Comparison of ENCODE assay signal across 31 cellular contexts in the genomic region with DNA sequence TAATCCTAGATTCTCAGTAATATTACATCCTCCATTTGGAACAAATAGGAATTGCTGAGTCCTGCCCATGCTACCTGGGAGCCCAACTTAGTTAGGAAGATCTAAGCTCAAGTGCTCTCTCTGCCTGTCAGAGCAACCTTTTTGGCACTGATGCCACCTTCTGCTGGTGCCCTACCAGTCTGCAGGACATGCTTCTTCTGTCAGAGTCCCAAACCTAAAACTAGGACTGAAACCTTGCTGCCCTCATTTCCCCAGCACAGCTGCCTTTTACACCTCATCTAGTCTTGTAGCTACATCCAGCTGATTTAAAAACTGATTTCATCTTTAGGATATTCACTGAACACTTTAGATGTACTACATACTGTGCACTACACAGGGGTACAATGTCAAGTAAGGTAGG.
"Had no signal": no experiment of that assay in that cellular context is flagged by ENCODE, and none has a peak within 500 bp of the region (broad histone marks: within the 10 kb centered on the region; RNA-seq: fewer than 3 reads in every experiment).

No MANE protein-coding gene starts in this region.

- ATAC-seq: activated CD4-positive, alpha-beta T cell treated with anti-CD3 and anti-CD28 coated beads for 36 hours; activated naive CD4-positive, alpha-beta T cell treated with anti-CD3 and anti-CD28 coated beads, Interleukin-2, amount 50 U/mL, for 72 hours; activated T-cell treated with anti-CD3 and anti-CD28 coated beads, Interleukin-2, amount 50 U/mL, for 72 hours; T-helper 17 cell had no signal

- H3K9me3 ChIP-seq: ascending aorta, breast epithelium, colonic mucosa, esophagus squamous epithelium, gastroesophageal sphincter had no signal

- H3K4me3 Mint-ChIP-seq: activated CD4-positive, alpha-beta memory T cell treated with anti-CD3 and anti-CD28 coated beads, Interleukin-2, amount 10 ng/mL, durations not matched to agents 7 days and 5 days; activated CD4-positive, alpha-beta T cell treated with anti-CD3 and anti-CD28 coated beads for 36 hours; activated CD4-positive, alpha-beta T cell treated with anti-CD3 and anti-CD28 coated beads, Interleukin-2, amount 10 ng/mL, durations not matched to agents 24 days and 14 days; activated naive CD4-positive, alpha-beta T cell treated with anti-CD3 and anti-CD28 coated beads, Interleukin-2, amount 10 ng/mL, durations not matched to agents 7 days and 5 days; activated naive CD8-positive, alpha-beta T cell treated with anti-CD3 and anti-CD28 coated beads, Interleukin-2, amount 10 ng/mL, durations not matched to agents 7 days and 5 days; activated T-cell treated with anti-CD3 and anti-CD28 coated beads, Interleukin-2, amount 50 U/mL, for 24 hours; activated T-cell treated with anti-CD3 and anti-CD28 coated beads, Interleukin-2, amount 50 U/mL, for 72 hours; brain; T-helper 17 cell; T-helper 2 cell treated with Interferon-gamma antibody and Interleukin-4, amounts not matched to agents 5 μg/mL and 100 μg/mL, for 36 hours had no signal

- H3K9me3 Mint-ChIP-seq: activated CD4-positive, alpha-beta memory T cell treated with anti-CD3 and anti-CD28 coated beads, Interleukin-2, amount 10 ng/mL, durations not matched to agents 7 days and 5 days; activated CD4-positive, alpha-beta T cell treated with anti-CD3 and anti-CD28 coated beads, Interleukin-2, amount 10 ng/mL, durations not matched to agents 24 days and 14 days; activated naive CD4-positive, alpha-beta T cell treated with anti-CD3 and anti-CD28 coated beads, Interleukin-2, amount 10 ng/mL, durations not matched to agents 7 days and 5 days; activated naive CD8-positive, alpha-beta T cell treated with anti-CD3 and anti-CD28 coated beads, Interleukin-2, amount 10 ng/mL, durations not matched to agents 7 days and 5 days; activated T-cell treated with anti-CD3 and anti-CD28 coated beads, Interleukin-2, amount 50 U/mL, for 24 hours; activated T-cell treated with anti-CD3 and anti-CD28 coated beads, Interleukin-2, amount 50 U/mL, for 72 hours; brain; T-helper 2 cell treated with Interferon-gamma antibody and Interleukin-4, amounts not matched to agents 5 μg/mL and 100 μg/mL, for 36 hours had no signal

- H3K27ac Mint-ChIP-seq: activated CD4-positive, alpha-beta memory T cell treated with anti-CD3 and anti-CD28 coated beads, Interleukin-2, amount 10 ng/mL, durations not matched to agents 7 days and 5 days; activated CD4-positive, alpha-beta T cell treated with anti-CD3 and anti-CD28 coated beads for 36 hours; activated CD4-positive, alpha-beta T cell treated with anti-CD3 and anti-CD28 coated beads, Interleukin-2, amount 10 ng/mL, durations not matched to agents 24 days and 14 days; activated naive CD4-positive, alpha-beta T cell treated with anti-CD3 and anti-CD28 coated beads, Interleukin-2, amount 10 ng/mL, durations not matched to agents 7 days and 5 days; activated naive CD4-positive, alpha-beta T cell treated with anti-CD3 and anti-CD28 coated beads, Interleukin-2, amount 50 U/mL, for 72 hours; activated naive CD8-positive, alpha-beta T cell treated with anti-CD3 and anti-CD28 coated beads, Interleukin-2, amount 10 ng/mL, durations not matched to agents 7 days and 5 days; activated T-cell treated with anti-CD3 and anti-CD28 coated beads, Interleukin-2, amount 50 U/mL, for 24 hours; activated T-cell treated with anti-CD3 and anti-CD28 coated beads, Interleukin-2, amount 50 U/mL, for 72 hours; brain; T-helper 17 cell; T-helper 2 cell treated with Interferon-gamma antibody and Interleukin-4, amounts not matched to agents 5 μg/mL and 100 μg/mL, for 36 hours had no signal

- H3K4me1 Mint-ChIP-seq: activated CD4-positive, alpha-beta memory T cell treated with anti-CD3 and anti-CD28 coated beads, Interleukin-2, amount 10 ng/mL, durations not matched to agents 7 days and 5 days; activated CD4-positive, alpha-beta T cell treated with anti-CD3 and anti-CD28 coated beads for 36 hours; activated CD4-positive, alpha-beta T cell treated with anti-CD3 and anti-CD28 coated beads, Interleukin-2, amount 10 ng/mL, durations not matched to agents 24 days and 14 days; activated naive CD4-positive, alpha-beta T cell treated with anti-CD3 and anti-CD28 coated beads, Interleukin-2, amount 10 ng/mL, durations not matched to agents 7 days and 5 days; activated naive CD8-positive, alpha-beta T cell treated with anti-CD3 and anti-CD28 coated beads, Interleukin-2, amount 10 ng/mL, durations not matched to agents 7 days and 5 days; T-helper 17 cell had no signal

- H3K36me3 ChIP-seq: ascending aorta, breast epithelium, cardiac muscle cell, colonic mucosa, esophagus squamous epithelium, WERI-Rb-1 had no signal

- H3K27me3 ChIP-seq: ascending aorta, breast epithelium, cardiac muscle cell, colonic mucosa, esophagus squamous epithelium, gastroesophageal sphincter had no signal

- H3K27ac ChIP-seq: ascending aorta, breast epithelium, cardiac muscle cell, colonic mucosa, epithelial cell of prostate, WERI-Rb-1 had no signal

- H3K4me1 ChIP-seq: breast epithelium, colonic mucosa, esophagus squamous epithelium had no signal

- H3K4me3 ChIP-seq: ascending aorta, breast epithelium, cardiac muscle cell, colonic mucosa, esophagus squamous epithelium, gastroesophageal sphincter had no signal

- H3K27me3 Mint-ChIP-seq: activated CD4-positive, alpha-beta memory T cell treated with anti-CD3 and anti-CD28 coated beads, Interleukin-2, amount 10 ng/mL, durations not matched to agents 7 days and 5 days; activated CD4-positive, alpha-beta T cell treated with anti-CD3 and anti-CD28 coated beads for 36 hours; activated CD4-positive, alpha-beta T cell treated with anti-CD3 and anti-CD28 coated beads, Interleukin-2, amount 10 ng/mL, durations not matched to agents 24 days and 14 days; activated naive CD4-positive, alpha-beta T cell treated with anti-CD3 and anti-CD28 coated beads, Interleukin-2, amount 10 ng/mL, durations not matched to agents 7 days and 5 days; activated naive CD8-positive, alpha-beta T cell treated with anti-CD3 and anti-CD28 coated beads, Interleukin-2, amount 10 ng/mL, durations not matched to agents 7 days and 5 days; activated T-cell treated with anti-CD3 and anti-CD28 coated beads, Interleukin-2, amount 50 U/mL, for 24 hours had no signal

- H3K36me3 Mint-ChIP-seq: activated naive CD4-positive, alpha-beta T cell treated with anti-CD3 and anti-CD28 coated beads, Interleukin-2, amount 10 ng/mL, durations not matched to agents 7 days and 5 days; activated naive CD4-positive, alpha-beta T cell treated with anti-CD3 and anti-CD28 coated beads, Interleukin-2, amount 50 U/mL, for 72 hours; activated naive CD8-positive, alpha-beta T cell treated with anti-CD3 and anti-CD28 coated beads, Interleukin-2, amount 10 ng/mL, durations not matched to agents 7 days and 5 days had no signal

- DNase-seq: activated CD4-positive, alpha-beta memory T cell treated with anti-CD3 and anti-CD28 coated beads, Interleukin-2, amount 10 ng/mL, durations not matched to agents 7 days and 5 days; activated CD4-positive, alpha-beta T cell treated with anti-CD3 and anti-CD28 coated beads for 36 hours; activated CD4-positive, CD25-positive, alpha-beta regulatory T cell; activated CD4-positive, CD25-positive, alpha-beta regulatory T cell treated with anti-CD3 and anti-CD28 coated beads, Interleukin-2, amount 50 U/mL, for 72 hours; activated CD8-positive, alpha-beta memory T cell treated with anti-CD3 and anti-CD28 coated beads, Interleukin-2, amount 50 U/mL, for 48 hours; activated gamma-delta T cell; activated naive CD4-positive, alpha-beta T cell; activated naive CD4-positive, alpha-beta T cell treated with anti-CD3 and anti-CD28 coated beads, Interleukin-2, amount 10 ng/mL, durations not matched to agents 7 days and 5 days; activated naive CD8-positive, alpha-beta T cell treated with anti-CD3 and anti-CD28 coated beads, Interleukin-2, amount 10 ng/mL, durations not matched to agents 7 days and 5 days; activated T-cell treated with anti-CD3 and anti-CD28 coated beads for 4 hours; activated T-cell treated with anti-CD3 and anti-CD28 coated beads, Interleukin-2, amount 50 U/mL, for 24 hours; activated T-cell treated with anti-CD3 and anti-CD28 coated beads, Interleukin-2, amount 50 U/mL, for 72 hours; central memory CD4-positive, alpha-beta T cell; cerebellar nuclear complex; colonic mucosa; effector CD8-positive, alpha-beta T cell; esophagus squamous epithelium; foreskin melanocyte; T-helper 1 cell; T-helper 17 cell; T1000; WERI-Rb-1 had no signal
